Comparison of ENCODE assay signal across 8 cellular contexts in the genomic region with DNA sequence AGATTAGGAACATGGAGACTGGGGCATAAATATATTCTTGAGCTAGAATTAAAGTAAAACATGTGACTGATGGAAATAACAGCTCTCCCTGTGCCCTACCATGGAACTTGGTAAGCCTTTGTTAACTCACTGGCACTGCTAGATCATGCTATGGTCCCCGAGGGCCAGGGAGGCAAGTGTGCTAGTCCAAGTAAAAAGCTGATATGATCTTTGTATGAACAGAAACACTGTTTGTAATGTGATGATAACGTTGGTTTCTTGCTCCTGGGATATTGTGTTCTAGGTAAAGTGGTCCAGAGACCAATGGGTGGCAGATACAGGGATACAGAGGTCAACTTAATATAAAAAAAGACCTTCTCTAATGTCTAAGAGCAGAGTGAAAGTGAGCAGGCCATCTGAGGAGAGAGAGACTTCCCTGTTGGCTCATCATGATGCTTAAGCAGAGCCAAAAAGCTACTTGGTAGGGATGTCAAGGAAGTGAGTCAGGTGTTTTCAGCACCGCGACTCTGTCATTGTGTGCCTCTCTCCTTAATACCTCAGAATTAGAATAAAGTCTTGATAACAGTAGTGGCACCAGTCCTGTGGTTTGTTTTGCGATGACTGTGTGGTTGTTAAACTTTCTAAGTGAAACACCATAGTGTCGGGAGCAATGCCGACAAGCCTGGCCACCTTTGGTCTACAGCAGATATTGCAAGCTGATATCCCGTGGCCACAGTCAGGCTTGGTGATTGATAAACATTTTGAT. TPM values are rescaled to one million over a fixed set of nuclear protein-coding genes. Genes with fewer than 3 reads are reported as not detected.
A peak's percentile ranks its signal among the peaks of the same experiment; 100 is the strongest.
DNase-seq lines count a peak whose midpoint lies in the region; ATAC-seq and TF ChIP-seq lines count a peak whose summit lies in the region.

No MANE protein-coding gene starts in this region.

- H3K36me3 Mint-ChIP-seq in CD8-positive, alpha-beta T cell = peaks cover under 1% of the 10 kb centered on the region

- H3K9me3 ChIP-seq in CD8-positive, alpha-beta T cell (ENCODE audit: low read length) = no peaks in the 10 kb centered on the region

- peak in 6 of 7 experiments; percentile 13 to 56 (median 28) for DNase-seq in CD8-positive, alpha-beta T cell
- DNase-seq in GM20000 (ENCODE audit: low spot score) (peak; percentile 42), activated T-cell treated with anti-CD3 and anti-CD28 coated beads for 4 hours (peak; percentile 7), kidney glomerular epithelial cell (lab: John Stamatoyannopoulos, UW) (peak; percentile 12), SIG-M5 (lab: John Stamatoyannopoulos, UW) (no peak), cortex of kidney (lab: John Stamatoyannopoulos, UW) (no peak), anterior cingulate cortex (lab: John Stamatoyannopoulos, UW) (no peak)

- CTCF ChIA-PET in CD8-positive, alpha-beta T cell (lab: Charles Lee) = no interaction called here

- peak; percentile 74 for ATAC-seq in CD8-positive, alpha-beta T cell
- ATAC-seq in HG03558 (IDR thresholded peaks at IDR 0.05; ENCODE audit: extremely low read depth, unreplicated experiment) = peak; percentile 64

- peak overlapping the region; percentile 87 for H3K27ac Mint-ChIP-seq in CD8-positive, alpha-beta T cell

- no peaks in the 10 kb centered on the region for H3K36me3 ChIP-seq in CD8-positive, alpha-beta T cell (ENCODE audit: insufficient read depth, low read length)

- no peak overlapping the region for H3K27ac ChIP-seq in CD8-positive, alpha-beta T cell (ENCODE audit: low read depth, low read length)

- intact Hi-C loops in CD8-positive, alpha-beta T cell (cut with DNase I, micrococcal nuclease) = no loop called here

- no peak for TF ChIP-seq CTCF in CD8-positive, alpha-beta T cell (IDR thresholded peaks at IDR 0.05)
- TF ChIP-seq CTCF in GM20000 (IDR thresholded peaks at IDR 0.05; ENCODE audit: extremely low read depth, missing control alignments) = no peak

- no peaks in the 10 kb centered on the region for H3K27me3 Mint-ChIP-seq in CD8-positive, alpha-beta T cell (ENCODE audit: low read depth)

- H3K4me1 Mint-ChIP-seq in CD8-positive, alpha-beta T cell (ENCODE audit: low read depth) = peaks cover 18% of the 10 kb centered on the region

- H3K4me1 ChIP-seq in CD8-positive, alpha-beta T cell (ENCODE audit: insufficient read depth, low read length) = peaks cover 7% of the 10 kb centered on the region

- no peak overlapping the region for H3K4me3 Mint-ChIP-seq in CD8-positive, alpha-beta T cell

- H3K9me3 Mint-ChIP-seq in CD8-positive, alpha-beta T cell = no peaks in the 10 kb centered on the region

- H3K4me3 ChIP-seq in CD8-positive, alpha-beta T cell (ENCODE audit: low read depth, low read length) = no peak overlapping the region

- H3K27me3 ChIP-seq in CD8-positive, alpha-beta T cell (ENCODE audit: insufficient read depth, low read length) = no peaks in the 10 kb centered on the region

- POLR2A ChIA-PET in CD8-positive, alpha-beta T cell (lab: Charles Lee) = interaction anchor here (0.6 kb wide), 2 partner anchors 38 to 1521 kb away, joined by 3 to 5 read pairs; no protein-coding TSS in a partner anchor

RNA-seq across cellular contexts. Expression of a gene that starts 27.7 kb away (rescaled TPM):
- total RNA-seq in CD8-positive, alpha-beta T cell = 1 to 10 TPM; 7.0 to 7.2 TPM

Comparison
In these comparisons a context has a peak if more than half of its experiments do, and no peak if none do; other contexts are left out.
1. DNase-seq: peak in CD8-positive, alpha-beta T cell (6 of 7), GM20000 (single experiment), activated T-cell treated with anti-CD3 and anti-CD28 coated beads for 4 hours (single experiment) and kidney glomerular epithelial cell (single experiment); none in SIG-M5 (single experiment), cortex of kidney (single experiment) and anterior cingulate cortex (0 of 58).